Comparison of ENCODE assay signal across 10 cellular contexts in the genomic region with DNA sequence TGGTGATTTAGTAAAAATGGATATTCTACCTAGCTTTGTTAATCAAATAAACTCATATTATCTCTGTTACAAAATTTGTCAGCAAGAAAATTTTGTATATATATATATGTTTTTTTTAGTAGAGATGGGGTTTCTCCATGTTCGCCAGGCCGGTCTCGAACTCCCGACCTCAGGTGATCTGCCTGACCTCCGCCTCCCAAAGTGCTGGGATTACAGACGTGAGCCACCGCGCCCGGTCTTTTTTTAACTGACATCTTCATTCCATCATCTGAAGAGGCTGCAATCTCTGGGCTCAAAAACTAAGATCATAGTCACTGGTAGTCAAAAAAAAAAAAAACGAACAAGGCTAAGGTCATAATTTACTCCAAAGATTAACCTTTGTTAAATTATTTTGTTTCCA. TPM values are rescaled to one million over a fixed set of nuclear protein-coding genes. Genes with fewer than 3 reads are reported as not detected.
DNase-seq lines count a peak whose midpoint lies in the region; ATAC-seq, FAIRE-seq and TF ChIP-seq lines count a peak whose summit lies in the region.
"Had no signal": no experiment of that assay in that cellular context is flagged by ENCODE, and none has a peak within 500 bp of the region (broad histone marks: within the 10 kb centered on the region; RNA-seq: fewer than 3 reads in every experiment).

No MANE protein-coding gene starts in this region.

- H3K27ac Mint-ChIP-seq in IgD-negative memory B cell: peak overlapping the region; percentile 91 to 100 (median 100)

- H3K9me3 ChIP-seq in BLaER1 treated with 17β-estradiol and CSF1 and Interleukin-3, amounts not matched to agents 10 nM and 100 nM (replicated peaks in 1 of 11): peaks cover 0 to 87% (median 43%) of the 10 kb centered on the region in 11 experiments; a peak in 13 of 22 replicates
- H3K9me3 ChIP-seq in GM12878 (replicated peaks; ENCODE audit: control insufficient read depth, insufficient read depth, low read length) (no peaks in the 10 kb centered on the region), neutrophil (no peaks in the 10 kb centered on the region)

- 41% methylated on average over 10 of the region's 10 CpGs for WGBS in GM12878 (ENCODE audit: insufficient coverage, insufficient replicate concordance, low lambda C conversion rate, missing lambda C conversion rate)

- no peaks in the 10 kb centered on the region for H3K27me3 Mint-ChIP-seq in IgD-negative memory B cell

- peak overlapping the region in 10 of 11 experiments; percentile 53 to 84 (median 68); a peak in 17 of 22 replicates for H3K4me2 ChIP-seq in BLaER1 treated with 17β-estradiol and CSF1 and Interleukin-3, amounts not matched to agents 10 nM and 100 nM
- peak overlapping the region; percentile 70 for H3K4me2 ChIP-seq in GM12878 (ENCODE audit: control insufficient read depth, insufficient read depth)

- SMC1A ChIA-PET in GM12878 (lab: Charles Lee; ENCODE audit: uncharacterized antibody, unreplicated experiment): interaction anchor here (2.1 to 3.7 kb wide), 4 partner anchors 8 to 80 kb away, joined by 7 to 58 read pairs (median 16); a partner anchor contains a TSS

- H2AFZ ChIP-seq in GM12878 (ENCODE audit: control insufficient read depth, low read depth, low read length): no peak overlapping the region

- TF ChIP-seq EP300 in GM12878 (IDR thresholded peaks at IDR 0.05; ENCODE audit: borderline replicate concordance in 1 of 2, control insufficient read depth in 1 of 2, low read depth in 2 of 2, low read length in 2 of 2): no peak

- TF ChIP-seq RAD21 in GM12878 (IDR thresholded peaks at IDR 0.05; ENCODE audit: insufficient read depth, low read depth, low read length): no peak

- TF ChIP-seq CTCF in GM12878 (IDR thresholded peaks at IDR 0.05 in 2 of 3, conservative IDR thresholded peaks at IDR 0.05 in 1 of 3; ENCODE audit: control insufficient read depth in 2 of 3, extremely low read depth in 1 of 3, insufficient read depth in 1 of 3, low read depth in 3 of 3, low read length in 3 of 3) (no peak), neutrophil (IDR thresholded peaks at IDR 0.05) (no peak)

- FAIRE-seq in GM12878 (lab: Jason Lieb, UNC): no peak

- ATAC-seq in GM12878: no peak
- ATAC-seq in HG02852 (IDR thresholded peaks at IDR 0.05; ENCODE audit: unreplicated experiment): no peak

- intact Hi-C loops in GM12878 (cut with micrococcal nuclease; ENCODE audit: unreplicated experiment): loop anchor here (5.0 kb wide), 1 partner anchor 82 kb away; no protein-coding TSS in a partner anchor

- peak overlapping the region; percentile 93 to 100 (median 97) for H3K27ac ChIP-seq in BLaER1 treated with 17β-estradiol and CSF1 and Interleukin-3, amounts not matched to agents 10 nM and 100 nM
- H3K27ac ChIP-seq in GM12878 (ENCODE audit: control insufficient read depth, insufficient read depth): peak overlapping the region; percentile 100
- H3K27ac ChIP-seq in neutrophil: peak overlapping the region; percentile 100
- H3K27ac ChIP-seq: cardiac muscle cell had no signal

- H4K20me1 ChIP-seq in BLaER1 treated with 17β-estradiol and CSF1 and Interleukin-3, amounts not matched to agents 10 nM and 100 nM: no peaks in the 10 kb centered on the region
- H4K20me1 ChIP-seq in GM12878 (ENCODE audit: control insufficient read depth, insufficient read depth): no peaks in the 10 kb centered on the region

- H3K4me3 Mint-ChIP-seq in IgD-negative memory B cell: peak overlapping the region; percentile 16 to 90 (median 72)

- DNase-seq in GM12878 (ENCODE audit: low read depth, low spot score) (no peak), AG20443 (ENCODE audit: low spot score) (no peak), SW 1271 (lab: John Stamatoyannopoulos, UW) (no peak), NCI-H82 treated with DMSO at 0.1 percent for 48 hours (lab: John Stamatoyannopoulos, UW; ENCODE audit: unreplicated experiment) (no peak)

- peaks cover 48 to 76% (median 64%) of the 10 kb centered on the region in 10 experiments for H3K4me1 ChIP-seq in BLaER1 treated with 17β-estradiol and CSF1 and Interleukin-3, amounts not matched to agents 10 nM and 100 nM
- H3K4me1 ChIP-seq in GM12878 (ENCODE audit: control insufficient read depth, insufficient read depth, low read length) (peaks cover 64% of the 10 kb centered on the region), neutrophil (ENCODE audit: control insufficient read depth in 1 of 2, insufficient read depth in 1 of 2, low read depth in 1 of 2, low read length in 1 of 2) (peaks cover 85 to 98% of the 10 kb centered on the region in 2 experiments)

- TF ChIP-seq POLR2A in GM12878 (IDR thresholded peaks at IDR 0.05; ENCODE audit: low read depth, low read length): no peak

- peak overlapping the region in 4 of 10 experiments; percentile 9 to 46 (median 25); a peak in 3 of 20 replicates for H3K4me3 ChIP-seq in BLaER1 treated with 17β-estradiol and CSF1 and Interleukin-3, amounts not matched to agents 10 nM and 100 nM
- H3K4me3 ChIP-seq in GM12878 (0 out of 2 replicates have a peak overlapping the region, but pooled peaks have one; percentile 22), neutrophil (ENCODE audit: low read depth in 1 of 2, low read length in 1 of 2) (peak overlapping the region; percentile 59 to 63)
- H3K4me3 ChIP-seq: cardiac muscle cell had no signal

- CTCF ChIA-PET in GM12878 (lab: Yijun Ruan, JAX): interaction anchor here (0.6 to 3.6 kb wide), 8 partner anchors 10 to 81 kb away, joined by 3 to 37 read pairs (median 6); a partner anchor contains a TSS

- peaks cover 0 to 24% (median 0%) of the 10 kb centered on the region in 11 experiments; a peak in 5 of 22 replicates for H3K36me3 ChIP-seq in BLaER1 treated with 17β-estradiol and CSF1 and Interleukin-3, amounts not matched to agents 10 nM and 100 nM
- H3K36me3 ChIP-seq in GM12878 (ENCODE audit: control insufficient read depth in 2 of 2, insufficient read depth in 2 of 2, low read length in 1 of 2) (no peaks in the 10 kb centered on the region), neutrophil (no peaks in the 10 kb centered on the region)
- H3K36me3 ChIP-seq: cardiac muscle cell had no signal

- H3K36me3 Mint-ChIP-seq in IgD-negative memory B cell: no peaks in the 10 kb centered on the region

- H3K27me3 ChIP-seq in BLaER1 treated with 17β-estradiol and CSF1 and Interleukin-3, amounts not matched to agents 10 nM and 100 nM: peaks cover 0 to 20% (median 17%) of the 10 kb centered on the region in 11 experiments; a peak in 18 of 22 replicates
- H3K27me3 ChIP-seq in GM12878 (replicated peaks in 1 of 2; ENCODE audit: control insufficient read depth in 2 of 2, insufficient read depth in 2 of 2, low read length in 1 of 2) (no peaks in the 10 kb centered on the region), neutrophil (peaks cover under 1% of the 10 kb centered on the region)

- peak overlapping the region; percentile 74 to 94 (median 83); a peak in 21 of 22 replicates for H3K9ac ChIP-seq in BLaER1 treated with 17β-estradiol and CSF1 and Interleukin-3, amounts not matched to agents 10 nM and 100 nM
- peak overlapping the region; percentile 97 for H3K9ac ChIP-seq in GM12878 (ENCODE audit: control insufficient read depth, insufficient read depth, low read length)

- RAD21 ChIA-PET in GM12878 (lab: Charles Lee; ENCODE audit: unreplicated experiment): interaction anchor here (1.0 to 6.1 kb wide), 8 partner anchors 7 to 81 kb away, joined by 3 to 106 read pairs (median 6); a partner anchor contains a TSS

- POLR2A ChIA-PET in GM12878 (lab: Charles Lee): interaction anchor here (0.7 to 10.0 kb wide), 10 partner anchors 8 to 349 kb away, joined by 3 to 232 read pairs (median 8); a partner anchor contains a TSS

- no peaks in the 10 kb centered on the region for H3K9me3 Mint-ChIP-seq in IgD-negative memory B cell

- in situ Hi-C loops in GM12878 (cut with MboI): no loop called here

- H3K4me1 Mint-ChIP-seq in IgD-negative memory B cell: peaks cover 28 to 43% (median 38%) of the 10 kb centered on the region in 3 donors

- BruUV-seq in GM12878 (replicated peaks; lab: Mats Ljungman, UMichigan): no TSS peak

- peaks cover 9% of the 10 kb centered on the region for H3K79me2 ChIP-seq in GM12878 (ENCODE audit: control insufficient read depth, insufficient read depth, low read length)

RNA-seq across cellular contexts. Expression of a gene that starts 5.3 kb away (rescaled TPM):
- polyA plus RNA-seq in IgD-negative memory B cell (4.7 TPM), GM12878 (2011; rRNA removed) (not detected in 2 replicates), GM12878 (2014; fragmentation: Illumina TruSeq; extraction: Trizol) (0.59 and 0.65 TPM in 2 replicates), GM12878 (2014; fragmentation: Nextera tagmentation; extraction: Ambion mirVana) (under 1 TPM in 1 of 2 experiments, not detected in 1; 0.05 TPM), GM12878 (2014; rRNA removed) (1.8 and 2.2 TPM in 2 replicates), GM12878 (2016; fragmentation: Nextera tagmentation; extraction: Ambion mirVana) (1 to 10 TPM in 1 of 2 experiments, under 1 TPM in 1; 0.72 to 1.1 TPM)
- 2.3 and 2.6 TPM in 2 replicates for total RNA-seq in GM12878 (2013; cell fraction: nucleolus; rRNA removed)
- total RNA-seq in GM12878 (2014; rRNA removed) (1.3 and 1.5 TPM in 2 replicates), GM12878 (2014; rRNA removed; fragmentation: Illumina TruSeq; extraction: Trizol) (0.32 and 0.63 TPM in 2 replicates), GM12878 (2021) (1.1 and 1.7 TPM in 2 replicates)
- 0.26 TPM for polyA plus RNA-seq in GM12878 (2011; ENCODE audit: low read depth)
- 0.01 and 0.03 TPM in 2 replicates for polyA plus RNA-seq in GM12878 (2011; cell fraction: cytosol; rRNA removed)
- 0.03 and 0.04 TPM in 2 replicates for polyA plus RNA-seq in GM12878 (2011; cell fraction: nucleus; rRNA removed)
- polyA plus RNA-seq in GM12878 (2012): 1.5 and 1.9 TPM in 2 replicates
- not detected in 2 replicates for polyA minus RNA-seq in GM12878 (2011; rRNA and poly(A)+ RNA removed)
- polyA minus RNA-seq in GM12878 (2011; cell fraction: cytosol; rRNA and poly(A)+ RNA removed): 0.31 TPM in 1 of 2 replicates, not detected in the other
- 0.10 TPM in 1 of 2 replicates, not detected in the other for polyA minus RNA-seq in GM12878 (2011; cell fraction: nucleus; rRNA and poly(A)+ RNA removed)
- total RNA-seq: pulmonary artery endothelial cell had no signal

RNA-seq across cellular contexts. Expression of a gene that starts 10.5 kb away (rescaled TPM):
- polyA plus RNA-seq in IgD-negative memory B cell (56.8 TPM), GM12878 (2011; rRNA removed) (8.8 and 21.0 TPM in 2 replicates), GM12878 (2014; fragmentation: Illumina TruSeq; extraction: Trizol) (3.0 and 5.6 TPM in 2 replicates), GM12878 (2014; fragmentation: Nextera tagmentation; extraction: Ambion mirVana) (under 1 TPM; 0.42 to 0.91 TPM), GM12878 (2014; rRNA removed) (55.7 and 57.8 TPM in 2 replicates), GM12878 (2016; fragmentation: Nextera tagmentation; extraction: Ambion mirVana) (10 to 100 TPM; 28.3 to 37.7 TPM)
- 57.1 and 63.5 TPM in 2 replicates for total RNA-seq in GM12878 (2013; cell fraction: nucleolus; rRNA removed)
- total RNA-seq in GM12878 (2014; rRNA removed) (39.8 and 40.8 TPM in 2 replicates), GM12878 (2014; rRNA removed; fragmentation: Illumina TruSeq; extraction: Trizol) (8.9 and 9.8 TPM in 2 replicates), GM12878 (2021) (53.2 and 53.9 TPM in 2 replicates)
- polyA plus RNA-seq in GM12878 (2011; ENCODE audit: low read depth): 9.5 TPM
- polyA plus RNA-seq in GM12878 (2011; cell fraction: cytosol; rRNA removed): 29.5 and 58.9 TPM in 2 replicates
- 283 and 296 TPM in 2 replicates for polyA plus RNA-seq in GM12878 (2011; cell fraction: nucleus; rRNA removed)
- polyA plus RNA-seq in GM12878 (2012): 32.9 and 38.1 TPM in 2 replicates
- 12.4 and 23.6 TPM in 2 replicates for polyA minus RNA-seq in GM12878 (2011; rRNA and poly(A)+ RNA removed)
- polyA minus RNA-seq in GM12878 (2011; cell fraction: cytosol; rRNA and poly(A)+ RNA removed): 11.2 and 12.8 TPM in 2 replicates
- 22.4 and 35.5 TPM in 2 replicates for polyA minus RNA-seq in GM12878 (2011; cell fraction: nucleus; rRNA and poly(A)+ RNA removed)

RNA-seq across cellular contexts. Expression of a gene that starts 15.0 kb away (rescaled TPM):
- polyA plus RNA-seq in IgD-negative memory B cell: 11.8 TPM
- not detected in 2 replicates for total RNA-seq in GM12878 (2013; cell fraction: nucleolus; rRNA removed)
- total RNA-seq in GM12878 (2014; rRNA removed): 2.8 and 4.4 TPM in 2 replicates
- total RNA-seq in GM12878 (2014; rRNA removed; fragmentation: Illumina TruSeq; extraction: Trizol): 0.32 and 0.36 TPM in 2 replicates
- 6.4 and 16.0 TPM in 2 replicates for total RNA-seq in GM12878 (2021)
- polyA plus RNA-seq in GM12878 (2011; ENCODE audit: low read depth): 5.6 TPM
- 2.0 and 2.2 TPM in 2 replicates for polyA plus RNA-seq in GM12878 (2011; rRNA removed)
- 8.5 and 9.4 TPM in 2 replicates for polyA plus RNA-seq in GM12878 (2011; cell fraction: cytosol; rRNA removed)
- polyA plus RNA-seq in GM12878 (2011; cell fraction: nucleus; rRNA removed): 10.9 and 11.6 TPM in 2 replicates
- polyA plus RNA-seq in GM12878 (2012): 4.7 and 8.2 TPM in 2 replicates
- polyA plus RNA-seq in GM12878 (2014; fragmentation: Illumina TruSeq; extraction: Trizol): 0.18 TPM in 1 of 2 replicates, not detected in the other
- 1 to 10 TPM in 1 of 2 experiments, not detected in 1; 1.0 TPM for polyA plus RNA-seq in GM12878 (2014; fragmentation: Nextera tagmentation; extraction: Ambion mirVana)
- polyA plus RNA-seq in GM12878 (2014; rRNA removed): 2.4 and 7.1 TPM in 2 replicates
- 10 to 100 TPM; 14.0 to 16.0 TPM for polyA plus RNA-seq in GM12878 (2016; fragmentation: Nextera tagmentation; extraction: Ambion mirVana)
- 2.0 TPM in 1 of 2 replicates, not detected in the other for polyA minus RNA-seq in GM12878 (2011; rRNA and poly(A)+ RNA removed)
- polyA minus RNA-seq in GM12878 (2011; cell fraction: cytosol; rRNA and poly(A)+ RNA removed): 4.2 TPM in 1 of 2 replicates, not detected in the other
- polyA minus RNA-seq in GM12878 (2011; cell fraction: nucleus; rRNA and poly(A)+ RNA removed): not detected in 2 replicates
- total RNA-seq: cardiac muscle cell had no signal

RNA-seq across cellular contexts. Expression of a gene that starts 22.4 kb away (rescaled TPM):
- polyA plus RNA-seq in IgD-negative memory B cell (not detected), GM12878 (2011; rRNA removed) (0.79 and 1.1 TPM in 2 replicates), GM12878 (2014; fragmentation: Illumina TruSeq; extraction: Trizol) (0.38 TPM in 1 of 2 replicates, not detected in the other), GM12878 (2014; fragmentation: Nextera tagmentation; extraction: Ambion mirVana) (under 1 TPM; 0.76 to 0.91 TPM), GM12878 (2014; rRNA removed) (not detected in 2 replicates), GM12878 (2016; fragmentation: Nextera tagmentation; extraction: Ambion mirVana) (under 1 TPM in 1 of 2 experiments, not detected in 1; 0.43 TPM)
- total RNA-seq in GM12878 (2013; cell fraction: nucleolus; rRNA removed): not detected in 2 replicates
- total RNA-seq in GM12878 (2014; rRNA removed) (not detected in 2 replicates), GM12878 (2014; rRNA removed; fragmentation: Illumina TruSeq; extraction: Trizol) (0.76 TPM in 1 of 2 replicates, not detected in the other), GM12878 (2021) (not detected in 2 replicates)
- polyA plus RNA-seq in GM12878 (2011; ENCODE audit: low read depth): not detected
- 0.64 TPM in 2 replicates for polyA plus RNA-seq in GM12878 (2011; cell fraction: cytosol; rRNA removed)
- polyA plus RNA-seq in GM12878 (2011; cell fraction: nucleus; rRNA removed): not detected in 2 replicates
- 1.6 and 1.8 TPM in 2 replicates for polyA plus RNA-seq in GM12878 (2012)
- polyA minus RNA-seq in GM12878 (2011; rRNA and poly(A)+ RNA removed): not detected in 2 replicates
- polyA minus RNA-seq in GM12878 (2011; cell fraction: cytosol; rRNA and poly(A)+ RNA removed): not detected in 2 replicates
- polyA minus RNA-seq in GM12878 (2011; cell fraction: nucleus; rRNA and poly(A)+ RNA removed): not detected in 2 replicates
- total RNA-seq: cardiac muscle cell, pulmonary artery endothelial cell had no signal
- polyA plus RNA-seq: cardiac muscle cell had no signal

RNA-seq across cellular contexts. Expression of a gene that starts 32.3 kb away (rescaled TPM):
- 39.4 TPM for polyA plus RNA-seq in IgD-negative memory B cell
- 43.3 and 47.4 TPM in 2 replicates for total RNA-seq in GM12878 (2013; cell fraction: nucleolus; rRNA removed)
- 78.5 and 86.1 TPM in 2 replicates for total RNA-seq in GM12878 (2014; rRNA removed)
- 33.9 and 39.4 TPM in 2 replicates for total RNA-seq in GM12878 (2014; rRNA removed; fragmentation: Illumina TruSeq; extraction: Trizol)
- total RNA-seq in GM12878 (2021): 99.8 and 110 TPM in 2 replicates
- 19.5 TPM for polyA plus RNA-seq in GM12878 (2011; ENCODE audit: low read depth)
- 18.4 and 31.9 TPM in 2 replicates for polyA plus RNA-seq in GM12878 (2011; rRNA removed)
- 52.9 and 83.1 TPM in 2 replicates for polyA plus RNA-seq in GM12878 (2011; cell fraction: cytosol; rRNA removed)
- 135 and 170 TPM in 2 replicates for polyA plus RNA-seq in GM12878 (2011; cell fraction: nucleus; rRNA removed)
- 46.8 and 48.7 TPM in 2 replicates for polyA plus RNA-seq in GM12878 (2012)
- polyA plus RNA-seq in GM12878 (2014; fragmentation: Illumina TruSeq; extraction: Trizol): 22.7 and 36.9 TPM in 2 replicates
- 10 to 100 TPM in 1 of 2 experiments, 1 to 10 TPM in 1; 5.0 to 16.9 TPM for polyA plus RNA-seq in GM12878 (2014; fragmentation: Nextera tagmentation; extraction: Ambion mirVana)
- polyA plus RNA-seq in GM12878 (2014; rRNA removed): 80.3 and 84.2 TPM in 2 replicates
- polyA plus RNA-seq in GM12878 (2016; fragmentation: Nextera tagmentation; extraction: Ambion mirVana): 10 to 100 TPM; 81.7 to 85.8 TPM
- polyA minus RNA-seq in GM12878 (2011; rRNA and poly(A)+ RNA removed): 26.8 and 64.7 TPM in 2 replicates
- 31.8 and 32.3 TPM in 2 replicates for polyA minus RNA-seq in GM12878 (2011; cell fraction: cytosol; rRNA and poly(A)+ RNA removed)
- polyA minus RNA-seq in GM12878 (2011; cell fraction: nucleus; rRNA and poly(A)+ RNA removed): 26.2 and 40.9 TPM in 2 replicates
